In genomic region chr16:1572664-1573063, GRCh38 we compare ENCODE assay signal across 18 cellular contexts. TPM values are rescaled to one million over a fixed set of nuclear protein-coding genes. Genes with fewer than 3 reads are reported as not detected.
DNase-seq lines count a peak whose midpoint lies in the region; ATAC-seq and TF ChIP-seq lines count a peak whose summit lies in the region.
"Had no signal": no experiment of that assay in that cellular context is flagged by ENCODE, and none has a peak within 500 bp of the region (broad histone marks: within the 10 kb centered on the region; RNA-seq: fewer than 3 reads in every experiment).

No MANE protein-coding gene starts in this region.

- peaks cover 0 to 9% of the 10 kb centered on the region in 2 experiments for H3K36me3 ChIP-seq in SK-N-SH (replicated peaks in 1 of 2; ENCODE audit: control insufficient read depth in 1 of 2, insufficient read depth in 2 of 2, low read length in 1 of 2)

- no peak overlapping the region for H2AFZ ChIP-seq in SK-N-SH (ENCODE audit: low read depth)

- no peak for TF ChIP-seq CTCF in SK-N-SH (IDR thresholded peaks at IDR 0.05)

- no peaks in the 10 kb centered on the region for H4K20me1 ChIP-seq in SK-N-SH (ENCODE audit: insufficient read depth)
- H4K20me1 ChIP-seq: BLaER1 had no signal

- no peaks in the 10 kb centered on the region for H3K9me3 ChIP-seq in SK-N-SH
- H3K9me3 ChIP-seq: BLaER1 had no signal

- H3K9ac ChIP-seq in SK-N-SH, result no peak overlapping the region
- H3K9ac ChIP-seq: BLaER1 had no signal

- ATAC-seq in SK-N-SH treated with all-trans-retinoic acid at 6 μM for 48 hours (peak; percentile 40; the same call in 1 of the 3 replicates), HG03469 (IDR thresholded peaks at IDR 0.05; ENCODE audit: unreplicated experiment) (no peak)
- ATAC-seq: Right ventricle myocardium inferior had no signal

- intact Hi-C loops in activated T-helper 1 cell treated with anti-CD3 and anti-CD28 coated beads, Interleukin-12 subunit alpha, Interleukin-12 subunit beta, Interleukin-2, Interleukin-4 antibody, amounts not matched to agents 30 ng/mL and 10 ng/mL and 1 ng/mL, durations not matched to agents 14 hours and 24 hours and 36 hours (cut with micrococcal nuclease), result no loop called here

- H3K27me3 Mint-ChIP-seq in activated T-helper 1 cell treated with anti-CD3 and anti-CD28 coated beads, Interleukin-12 subunit alpha, Interleukin-12 subunit beta, Interleukin-2, Interleukin-4 antibody, amounts not matched to agents 30 ng/mL and 10 ng/mL and 1 ng/mL, durations not matched to agents 14 hours and 24 hours and 36 hours (ENCODE audit: insufficient read depth), result no peaks in the 10 kb centered on the region
- no peaks in the 10 kb centered on the region for H3K27me3 Mint-ChIP-seq in activated CD4-positive, alpha-beta memory T cell treated with anti-CD3 and anti-CD28 coated beads, Interleukin-2, amount 10 ng/mL, durations not matched to agents 7 days and 5 days

- no peaks in the 10 kb centered on the region for H3F3A ChIP-seq in SK-N-SH (replicated peaks; ENCODE audit: insufficient read depth)

- H3K9me2 ChIP-seq in SK-N-SH, result no peaks in the 10 kb centered on the region

- CTCF ChIA-PET in SK-N-SH (lab: Yijun Ruan, JAX), result interaction anchor here (0.6 kb wide), 1 partner anchor 151 kb away, joined by 3 read pairs; no protein-coding TSS in a partner anchor
- CTCF ChIA-PET in activated CD4-positive, alpha-beta memory T cell treated with anti-CD3 and anti-CD28 coated beads, Interleukin-2, amount 10 ng/mL, durations not matched to agents 7 days and 5 days (lab: Charles Lee), result interaction anchor here (1.5 kb wide), 1 partner anchor 209 kb away, joined by 3 read pairs; no protein-coding TSS in a partner anchor

- H3K4me2 ChIP-seq in SK-N-SH, result no peak overlapping the region
- H3K4me2 ChIP-seq: BLaER1 had no signal

- H3K4me3 Mint-ChIP-seq in activated T-helper 1 cell treated with anti-CD3 and anti-CD28 coated beads, Interleukin-12 subunit alpha, Interleukin-12 subunit beta, Interleukin-2, Interleukin-4 antibody, amounts not matched to agents 30 ng/mL and 10 ng/mL and 1 ng/mL, durations not matched to agents 14 hours and 24 hours and 36 hours, result no peak overlapping the region
- H3K4me3 Mint-ChIP-seq in activated CD4-positive, alpha-beta memory T cell treated with anti-CD3 and anti-CD28 coated beads, Interleukin-2, amount 10 ng/mL, durations not matched to agents 7 days and 5 days, result no peak overlapping the region
- H3K4me3 Mint-ChIP-seq: CD8-positive, alpha-beta memory T cell had no signal

- no peaks in the 10 kb centered on the region for H3K9me3 Mint-ChIP-seq in activated T-helper 1 cell treated with anti-CD3 and anti-CD28 coated beads, Interleukin-12 subunit alpha, Interleukin-12 subunit beta, Interleukin-2, Interleukin-4 antibody, amounts not matched to agents 30 ng/mL and 10 ng/mL and 1 ng/mL, durations not matched to agents 14 hours and 24 hours and 36 hours
- H3K9me3 Mint-ChIP-seq in activated CD4-positive, alpha-beta memory T cell treated with anti-CD3 and anti-CD28 coated beads, Interleukin-2, amount 10 ng/mL, durations not matched to agents 7 days and 5 days, result no peaks in the 10 kb centered on the region
- H3K9me3 Mint-ChIP-seq: CD8-positive, alpha-beta memory T cell had no signal

- H3K4me1 ChIP-seq in SK-N-SH (ENCODE audit: control insufficient read depth in 1 of 2, insufficient read depth in 2 of 2, low read depth in 1 of 2, low read length in 1 of 2), result no peaks in the 10 kb centered on the region

- no peak overlapping the region for H3K4me3 ChIP-seq in SK-N-SH (ENCODE audit: low read depth in 2 of 2, low read length in 1 of 2)
- H3K4me3 ChIP-seq: BLaER1 had no signal

- H3K27me3 ChIP-seq in SK-N-SH (ENCODE audit: insufficient read depth), result no peaks in the 10 kb centered on the region
- H3K27me3 ChIP-seq: BLaER1 had no signal

- H3K79me2 ChIP-seq in SK-N-SH (ENCODE audit: insufficient read depth), result no peaks in the 10 kb centered on the region

- H3K36me3 Mint-ChIP-seq in activated T-helper 1 cell treated with anti-CD3 and anti-CD28 coated beads, Interleukin-12 subunit alpha, Interleukin-12 subunit beta, Interleukin-2, Interleukin-4 antibody, amounts not matched to agents 30 ng/mL and 10 ng/mL and 1 ng/mL, durations not matched to agents 14 hours and 24 hours and 36 hours (ENCODE audit: low read depth), result no peaks in the 10 kb centered on the region
- H3K36me3 Mint-ChIP-seq in activated CD4-positive, alpha-beta memory T cell treated with anti-CD3 and anti-CD28 coated beads, Interleukin-2, amount 10 ng/mL, durations not matched to agents 7 days and 5 days (ENCODE audit: low read depth), result no peaks in the 10 kb centered on the region
- H3K36me3 Mint-ChIP-seq: CD8-positive, alpha-beta memory T cell had no signal

- peak overlapping the region; percentile 34 for H3K27ac Mint-ChIP-seq in activated T-helper 1 cell treated with anti-CD3 and anti-CD28 coated beads, Interleukin-12 subunit alpha, Interleukin-12 subunit beta, Interleukin-2, Interleukin-4 antibody, amounts not matched to agents 30 ng/mL and 10 ng/mL and 1 ng/mL, durations not matched to agents 14 hours and 24 hours and 36 hours
- no peak overlapping the region for H3K27ac Mint-ChIP-seq in activated CD4-positive, alpha-beta memory T cell treated with anti-CD3 and anti-CD28 coated beads, Interleukin-2, amount 10 ng/mL, durations not matched to agents 7 days and 5 days

- no peaks in the 10 kb centered on the region for H3K4me1 Mint-ChIP-seq in activated T-helper 1 cell treated with anti-CD3 and anti-CD28 coated beads, Interleukin-12 subunit alpha, Interleukin-12 subunit beta, Interleukin-2, Interleukin-4 antibody, amounts not matched to agents 30 ng/mL and 10 ng/mL and 1 ng/mL, durations not matched to agents 14 hours and 24 hours and 36 hours (ENCODE audit: low read depth)
- H3K4me1 Mint-ChIP-seq in activated CD4-positive, alpha-beta memory T cell treated with anti-CD3 and anti-CD28 coated beads, Interleukin-2, amount 10 ng/mL, durations not matched to agents 7 days and 5 days, result peaks cover 8% of the 10 kb centered on the region
- H3K4me1 Mint-ChIP-seq: CD8-positive, alpha-beta memory T cell had no signal

- DNase-seq in SK-N-SH, result no peak
- peak; percentile 11 for DNase-seq in LHCN-M2 (ENCODE audit: low read depth)
- DNase-seq in activated T-helper 1 cell treated with anti-CD3 and anti-CD28 coated beads, Interleukin-12 subunit alpha, Interleukin-12 subunit beta, Interleukin-2, Interleukin-4 antibody, amounts not matched to agents 30 ng/mL and 10 ng/mL and 1 ng/mL, durations not matched to agents 14 hours and 24 hours and 36 hours (ENCODE audit: low spot score), result no peak
- peak; percentile 16 for DNase-seq in renal cortical epithelial cell (ENCODE audit: low read depth)
- DNase-seq in stimulated activated CD4-positive, alpha-beta T cell treated with anti-CD3 and anti-CD28 coated beads, Interleukin-1b, Interleukin-23, amount 100 ng/mL, for 48 hours, result no peak
- DNase-seq in activated CD4-positive, alpha-beta memory T cell treated with anti-CD3 and anti-CD28 coated beads, Interleukin-2, amount 10 ng/mL, durations not matched to agents 7 days and 5 days, result no peak
- DNase-seq: CD8-positive, alpha-beta memory T cell; NCI-H1436 treated with DMSO at 0.1 percent for 48 hours; NCI-H2081; NCI-H510A treated with DMSO at 0.1 percent for 48 hours; NCI-H82 had no signal

- no peak overlapping the region for H3K27ac ChIP-seq in SK-N-SH (ENCODE audit: low read depth in 2 of 2, low read length in 1 of 2)
- H3K27ac ChIP-seq: 22Rv1, BLaER1 had no signal

- 79% methylated on average over 6 of the region's 7 CpGs for WGBS in SK-N-SH (ENCODE audit: low lambda C conversion rate)

- TF ChIP-seq EP300 in SK-N-SH (IDR thresholded peaks at IDR 0.05; ENCODE audit: borderline replicate concordance in 1 of 2, low read depth in 1 of 2, low read length in 1 of 2), result no peak

- no peak for TF ChIP-seq RAD21 in SK-N-SH (IDR thresholded peaks at IDR 0.05; ENCODE audit: low read length)

- POLR2A ChIA-PET in SK-N-SH (lab: Yijun Ruan, JAX), result no interaction called here
- POLR2A ChIA-PET in activated CD4-positive, alpha-beta memory T cell treated with anti-CD3 and anti-CD28 coated beads, Interleukin-2, amount 10 ng/mL, durations not matched to agents 7 days and 5 days (lab: Charles Lee), result no interaction called here

RNA-seq across cellular contexts. Expression of gene TMEM204, which starts 39.2 kb away (rescaled TPM):
- 2.1 and 2.3 TPM in 2 replicates for polyA plus RNA-seq in SK-N-SH (2012; rRNA removed)
- polyA plus RNA-seq in SK-N-SH (2012; cell fraction: cytosol; rRNA removed), result 0.85 and 1.4 TPM in 2 replicates
- 1.4 and 1.5 TPM in 2 replicates for polyA plus RNA-seq in SK-N-SH (2012; cell fraction: nucleus; rRNA removed)
- total RNA-seq in LHCN-M2 (2014; rRNA removed) (not detected in 2 replicates), renal cortical epithelial cell (0.10 TPM in 1 of 2 replicates, not detected in the other)
- polyA plus RNA-seq in LHCN-M2 (2012), result 0.07 TPM
- total RNA-seq in activated T-helper 1 cell treated with anti-CD3 and anti-CD28 coated beads, Interleukin-12 subunit alpha, Interleukin-12 subunit beta, Interleukin-2, Interleukin-4 antibody, amounts not matched to agents 30 ng/mL and 10 ng/mL and 1 ng/mL, durations not matched to agents 14 hours and 24 hours and 36 hours, result 22.8 and 23.7 TPM in 2 replicates
- 10 to 100 TPM; 42.9 to 43.5 TPM for total RNA-seq in activated CD4-positive, alpha-beta memory T cell treated with anti-CD3 and anti-CD28 coated beads, Interleukin-2, amount 10 ng/mL, durations not matched to agents 7 days and 5 days
- total RNA-seq: Daoy, H4 had no signal

RNA-seq across cellular contexts. Expression of gene IFT140, which starts 39.2 kb away (rescaled TPM):
- 13.5 and 19.3 TPM in 2 replicates for polyA plus RNA-seq in SK-N-SH (2012; rRNA removed)
- 6.3 and 10.2 TPM in 2 replicates for polyA plus RNA-seq in SK-N-SH (2012; cell fraction: cytosol; rRNA removed)
- polyA plus RNA-seq in SK-N-SH (2012; cell fraction: nucleus; rRNA removed), result 49.5 and 52.7 TPM in 2 replicates
- 9.9 and 18.3 TPM in 2 replicates for total RNA-seq in LHCN-M2 (2014; rRNA removed)
- 9.5 TPM for polyA plus RNA-seq in LHCN-M2 (2012)
- total RNA-seq in activated T-helper 1 cell treated with anti-CD3 and anti-CD28 coated beads, Interleukin-12 subunit alpha, Interleukin-12 subunit beta, Interleukin-2, Interleukin-4 antibody, amounts not matched to agents 30 ng/mL and 10 ng/mL and 1 ng/mL, durations not matched to agents 14 hours and 24 hours and 36 hours, result 8.8 and 9.5 TPM in 2 replicates
- 19.1 and 59.2 TPM in 2 replicates for total RNA-seq in renal cortical epithelial cell
- total RNA-seq in activated CD4-positive, alpha-beta memory T cell treated with anti-CD3 and anti-CD28 coated beads, Interleukin-2, amount 10 ng/mL, durations not matched to agents 7 days and 5 days, result 1 to 10 TPM; 7.7 to 9.1 TPM

RNA-seq across cellular contexts. Expression of gene CRAMP1, which starts 39.5 kb away (rescaled TPM):
- 7.6 and 9.5 TPM in 2 replicates for polyA plus RNA-seq in SK-N-SH (2012; rRNA removed)
- 4.7 and 6.0 TPM in 2 replicates for polyA plus RNA-seq in SK-N-SH (2012; cell fraction: cytosol; rRNA removed)
- polyA plus RNA-seq in SK-N-SH (2012; cell fraction: nucleus; rRNA removed), result 27.1 and 29.5 TPM in 2 replicates
- total RNA-seq in LHCN-M2 (2014; rRNA removed) (6.9 and 7.9 TPM in 2 replicates), renal cortical epithelial cell (4.9 and 14.2 TPM in 2 replicates)
- 4.4 TPM for polyA plus RNA-seq in LHCN-M2 (2012)
- 38.6 and 38.7 TPM in 2 replicates for total RNA-seq in activated T-helper 1 cell treated with anti-CD3 and anti-CD28 coated beads, Interleukin-12 subunit alpha, Interleukin-12 subunit beta, Interleukin-2, Interleukin-4 antibody, amounts not matched to agents 30 ng/mL and 10 ng/mL and 1 ng/mL, durations not matched to agents 14 hours and 24 hours and 36 hours
- total RNA-seq in activated CD4-positive, alpha-beta memory T cell treated with anti-CD3 and anti-CD28 coated beads, Interleukin-2, amount 10 ng/mL, durations not matched to agents 7 days and 5 days, result 10 to 100 TPM; 24.2 to 24.5 TPM

Comparison
In these comparisons a context has a peak if more than half of its experiments do, and no peak if none do; other contexts are left out.
1. DNase-seq: peak in LHCN-M2 (single experiment) and renal cortical epithelial cell (single experiment); none in SK-N-SH (single experiment), activated T-helper 1 cell treated with anti-CD3 and anti-CD28 coated beads, Interleukin-12 subunit alpha, Interleukin-12 subunit beta, Interleukin-2, Interleukin-4 antibody, amounts not matched to agents 30 ng/mL and 10 ng/mL and 1 ng/mL, durations not matched to agents 14 hours and 24 hours and 36 hours (single experiment), stimulated activated CD4-positive, alpha-beta T cell treated with anti-CD3 and anti-CD28 coated beads, Interleukin-1b, Interleukin-23, amount 100 ng/mL, for 48 hours (single experiment) and activated CD4-positive, alpha-beta memory T cell treated with anti-CD3 and anti-CD28 coated beads, Interleukin-2, amount 10 ng/mL, durations not matched to agents 7 days and 5 days (single experiment).
2. RNA of gene TMEM204, which starts 39.2 kb away (total RNA-seq): 42.9 to 43.5 TPM in activated CD4-positive, alpha-beta memory T cell treated with anti-CD3 and anti-CD28 coated beads, Interleukin-2, amount 10 ng/mL, durations not matched to agents 7 days and 5 days and 22.8 to 23.7 TPM in activated T-helper 1 cell treated with anti-CD3 and anti-CD28 coated beads, Interleukin-12 subunit alpha, Interleukin-12 subunit beta, Interleukin-2, Interleukin-4 antibody, amounts not matched to agents 30 ng/mL and 10 ng/mL and 1 ng/mL, durations not matched to agents 14 hours and 24 hours and 36 hours; 0.10 TPM in renal cortical epithelial cell and not detected in LHCN-M2; every median in the first group is over 10 times any median in the second.